Comparison of ENCODE assay signal across 1 cellular context in the genomic region with DNA sequence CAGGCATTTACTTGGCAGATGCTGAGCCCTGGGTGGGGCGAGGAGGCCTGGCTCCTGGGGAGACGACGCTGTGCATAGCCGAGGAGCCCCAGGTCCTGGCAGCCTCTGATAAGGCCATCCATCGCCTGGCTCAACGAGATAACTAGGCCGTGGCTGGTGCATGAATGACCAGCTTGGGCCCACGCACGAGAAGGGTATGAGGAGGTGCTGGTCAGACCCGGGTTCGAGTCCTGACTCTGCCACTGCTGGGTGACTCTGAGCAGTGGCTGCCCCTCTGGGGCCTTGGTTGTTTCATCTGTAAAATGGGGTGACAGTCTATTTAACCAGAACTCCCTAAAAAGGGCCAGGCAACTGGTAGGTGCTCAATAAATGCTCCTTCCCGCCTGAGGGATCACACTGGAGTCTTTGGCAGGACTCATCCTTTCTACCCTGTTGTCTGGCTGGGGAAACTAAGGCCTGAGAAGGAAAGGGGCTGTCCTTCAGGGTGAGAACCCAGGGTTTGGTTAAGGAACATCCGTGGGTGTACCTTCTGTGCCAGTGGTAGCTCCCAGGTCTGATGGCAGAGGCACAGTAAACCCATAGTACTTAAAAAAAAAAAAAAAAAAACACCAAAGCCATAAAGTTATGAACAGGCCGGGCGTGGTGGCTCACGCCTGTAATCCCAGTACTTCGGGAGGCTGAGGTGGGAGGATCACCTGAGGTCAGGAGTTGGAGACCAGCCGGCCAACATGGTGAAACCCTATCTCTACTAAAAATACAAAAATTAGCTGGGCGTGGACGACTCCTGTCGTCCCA.
TF ChIP-seq lines count a peak whose summit lies in the region.

No MANE protein-coding gene starts in this region.

TF ChIP-seq in K562, 482 proteins besides CTCF, POLR2A, EP300 and RAD21 (continued from another document and continues in another):
- TF ChIP-seq, protein P1, sequence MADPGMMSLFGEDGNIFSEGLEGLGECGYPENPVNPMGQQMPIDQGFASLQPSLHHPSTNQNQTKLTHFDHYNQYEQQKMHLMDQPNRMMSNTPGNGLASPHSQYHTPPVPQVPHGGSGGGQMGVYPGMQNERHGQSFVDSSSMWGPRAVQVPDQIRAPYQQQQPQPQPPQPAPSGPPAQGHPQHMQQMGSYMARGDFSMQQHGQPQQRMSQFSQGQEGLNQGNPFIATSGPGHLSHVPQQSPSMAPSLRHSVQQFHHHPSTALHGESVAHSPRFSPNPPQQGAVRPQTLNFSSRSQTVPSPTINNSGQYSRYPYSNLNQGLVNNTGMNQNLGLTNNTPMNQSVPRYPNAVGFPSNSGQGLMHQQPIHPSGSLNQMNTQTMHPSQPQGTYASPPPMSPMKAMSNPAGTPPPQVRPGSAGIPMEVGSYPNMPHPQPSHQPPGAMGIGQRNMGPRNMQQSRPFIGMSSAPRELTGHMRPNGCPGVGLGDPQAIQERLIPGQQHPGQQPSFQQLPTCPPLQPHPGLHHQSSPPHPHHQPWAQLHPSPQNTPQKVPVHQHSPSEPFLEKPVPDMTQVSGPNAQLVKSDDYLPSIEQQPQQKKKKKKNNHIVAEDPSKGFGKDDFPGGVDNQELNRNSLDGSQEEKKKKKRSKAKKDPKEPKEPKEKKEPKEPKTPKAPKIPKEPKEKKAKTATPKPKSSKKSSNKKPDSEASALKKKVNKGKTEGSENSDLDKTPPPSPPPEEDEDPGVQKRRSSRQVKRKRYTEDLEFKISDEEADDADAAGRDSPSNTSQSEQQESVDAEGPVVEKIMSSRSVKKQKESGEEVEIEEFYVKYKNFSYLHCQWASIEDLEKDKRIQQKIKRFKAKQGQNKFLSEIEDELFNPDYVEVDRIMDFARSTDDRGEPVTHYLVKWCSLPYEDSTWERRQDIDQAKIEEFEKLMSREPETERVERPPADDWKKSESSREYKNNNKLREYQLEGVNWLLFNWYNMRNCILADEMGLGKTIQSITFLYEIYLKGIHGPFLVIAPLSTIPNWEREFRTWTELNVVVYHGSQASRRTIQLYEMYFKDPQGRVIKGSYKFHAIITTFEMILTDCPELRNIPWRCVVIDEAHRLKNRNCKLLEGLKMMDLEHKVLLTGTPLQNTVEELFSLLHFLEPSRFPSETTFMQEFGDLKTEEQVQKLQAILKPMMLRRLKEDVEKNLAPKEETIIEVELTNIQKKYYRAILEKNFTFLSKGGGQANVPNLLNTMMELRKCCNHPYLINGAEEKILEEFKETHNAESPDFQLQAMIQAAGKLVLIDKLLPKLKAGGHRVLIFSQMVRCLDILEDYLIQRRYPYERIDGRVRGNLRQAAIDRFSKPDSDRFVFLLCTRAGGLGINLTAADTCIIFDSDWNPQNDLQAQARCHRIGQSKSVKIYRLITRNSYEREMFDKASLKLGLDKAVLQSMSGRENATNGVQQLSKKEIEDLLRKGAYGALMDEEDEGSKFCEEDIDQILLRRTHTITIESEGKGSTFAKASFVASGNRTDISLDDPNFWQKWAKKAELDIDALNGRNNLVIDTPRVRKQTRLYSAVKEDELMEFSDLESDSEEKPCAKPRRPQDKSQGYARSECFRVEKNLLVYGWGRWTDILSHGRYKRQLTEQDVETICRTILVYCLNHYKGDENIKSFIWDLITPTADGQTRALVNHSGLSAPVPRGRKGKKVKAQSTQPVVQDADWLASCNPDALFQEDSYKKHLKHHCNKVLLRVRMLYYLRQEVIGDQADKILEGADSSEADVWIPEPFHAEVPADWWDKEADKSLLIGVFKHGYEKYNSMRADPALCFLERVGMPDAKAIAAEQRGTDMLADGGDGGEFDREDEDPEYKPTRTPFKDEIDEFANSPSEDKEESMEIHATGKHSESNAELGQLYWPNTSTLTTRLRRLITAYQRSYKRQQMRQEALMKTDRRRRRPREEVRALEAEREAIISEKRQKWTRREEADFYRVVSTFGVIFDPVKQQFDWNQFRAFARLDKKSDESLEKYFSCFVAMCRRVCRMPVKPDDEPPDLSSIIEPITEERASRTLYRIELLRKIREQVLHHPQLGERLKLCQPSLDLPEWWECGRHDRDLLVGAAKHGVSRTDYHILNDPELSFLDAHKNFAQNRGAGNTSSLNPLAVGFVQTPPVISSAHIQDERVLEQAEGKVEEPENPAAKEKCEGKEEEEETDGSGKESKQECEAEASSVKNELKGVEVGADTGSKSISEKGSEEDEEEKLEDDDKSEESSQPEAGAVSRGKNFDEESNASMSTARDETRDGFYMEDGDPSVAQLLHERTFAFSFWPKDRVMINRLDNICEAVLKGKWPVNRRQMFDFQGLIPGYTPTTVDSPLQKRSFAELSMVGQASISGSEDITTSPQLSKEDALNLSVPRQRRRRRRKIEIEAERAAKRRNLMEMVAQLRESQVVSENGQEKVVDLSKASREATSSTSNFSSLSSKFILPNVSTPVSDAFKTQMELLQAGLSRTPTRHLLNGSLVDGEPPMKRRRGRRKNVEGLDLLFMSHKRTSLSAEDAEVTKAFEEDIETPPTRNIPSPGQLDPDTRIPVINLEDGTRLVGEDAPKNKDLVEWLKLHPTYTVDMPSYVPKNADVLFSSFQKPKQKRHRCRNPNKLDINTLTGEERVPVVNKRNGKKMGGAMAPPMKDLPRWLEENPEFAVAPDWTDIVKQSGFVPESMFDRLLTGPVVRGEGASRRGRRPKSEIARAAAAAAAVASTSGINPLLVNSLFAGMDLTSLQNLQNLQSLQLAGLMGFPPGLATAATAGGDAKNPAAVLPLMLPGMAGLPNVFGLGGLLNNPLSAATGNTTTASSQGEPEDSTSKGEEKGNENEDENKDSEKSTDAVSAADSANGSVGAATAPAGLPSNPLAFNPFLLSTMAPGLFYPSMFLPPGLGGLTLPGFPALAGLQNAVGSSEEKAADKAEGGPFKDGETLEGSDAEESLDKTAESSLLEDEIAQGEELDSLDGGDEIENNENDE (IDR thresholded peaks at IDR 0.05; ENCODE audit: low read depth, low read length), result no peak
- TF ChIP-seq ADNP (tag; IDR thresholded peaks at IDR 0.05) (peak; percentile 100), KAT2B (IDR thresholded peaks at IDR 0.05; ENCODE audit: low read depth, low read length) (no peak), CXXC5 (CRISPR knock-in tag; IDR thresholded peaks at IDR 0.05) (peak; percentile 76), ESRRA (IDR thresholded peaks at IDR 0.05; ENCODE audit: borderline replicate concordance, low read depth) (0 out of 2 replicates have a peak, but pooled peaks have one; percentile 32), ZNF583 (CRISPR knock-in tag; IDR thresholded peaks at IDR 0.05) (0 out of 2 replicates have a peak, but pooled peaks have one; percentile 47), BRD9 (IDR thresholded peaks at IDR 0.05; ENCODE audit: low read depth, partially characterized antibody) (peak; percentile 41), LARP7 (IDR thresholded peaks at IDR 0.05) (no peak), ZFP36 (IDR thresholded peaks at IDR 0.05; ENCODE audit: low read depth, low read length, partially characterized antibody) (peak; percentile 63), PURB (CRISPR knock-in tag; IDR thresholded peaks at IDR 0.05; ENCODE audit: low read depth) (no peak), GATAD2B (IDR thresholded peaks at IDR 0.05; ENCODE audit: borderline replicate concordance) (peak; percentile 82), KAT7 (CRISPR knock-in tag; IDR thresholded peaks at IDR 0.05; ENCODE audit: borderline replicate concordance) (no peak), KDM2B (CRISPR knock-in tag; IDR thresholded peaks at IDR 0.05) (no peak), SMARCA5 (IDR thresholded peaks at IDR 0.05) (peak; percentile 80)
- TF ChIP-seq, protein P2, sequence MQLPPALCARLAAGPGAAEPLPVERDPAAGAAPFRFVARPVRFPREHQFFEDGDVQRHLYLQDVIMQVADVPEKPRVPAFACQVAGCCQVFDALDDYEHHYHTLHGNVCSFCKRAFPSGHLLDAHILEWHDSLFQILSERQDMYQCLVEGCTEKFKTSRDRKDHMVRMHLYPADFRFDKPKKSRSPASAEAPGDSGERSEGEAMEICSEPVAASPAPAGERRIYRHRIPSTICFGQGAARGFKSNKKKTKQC (CRISPR knock-in tag; IDR thresholded peaks at IDR 0.05), result no peak
- TF ChIP-seq, protein P3, sequence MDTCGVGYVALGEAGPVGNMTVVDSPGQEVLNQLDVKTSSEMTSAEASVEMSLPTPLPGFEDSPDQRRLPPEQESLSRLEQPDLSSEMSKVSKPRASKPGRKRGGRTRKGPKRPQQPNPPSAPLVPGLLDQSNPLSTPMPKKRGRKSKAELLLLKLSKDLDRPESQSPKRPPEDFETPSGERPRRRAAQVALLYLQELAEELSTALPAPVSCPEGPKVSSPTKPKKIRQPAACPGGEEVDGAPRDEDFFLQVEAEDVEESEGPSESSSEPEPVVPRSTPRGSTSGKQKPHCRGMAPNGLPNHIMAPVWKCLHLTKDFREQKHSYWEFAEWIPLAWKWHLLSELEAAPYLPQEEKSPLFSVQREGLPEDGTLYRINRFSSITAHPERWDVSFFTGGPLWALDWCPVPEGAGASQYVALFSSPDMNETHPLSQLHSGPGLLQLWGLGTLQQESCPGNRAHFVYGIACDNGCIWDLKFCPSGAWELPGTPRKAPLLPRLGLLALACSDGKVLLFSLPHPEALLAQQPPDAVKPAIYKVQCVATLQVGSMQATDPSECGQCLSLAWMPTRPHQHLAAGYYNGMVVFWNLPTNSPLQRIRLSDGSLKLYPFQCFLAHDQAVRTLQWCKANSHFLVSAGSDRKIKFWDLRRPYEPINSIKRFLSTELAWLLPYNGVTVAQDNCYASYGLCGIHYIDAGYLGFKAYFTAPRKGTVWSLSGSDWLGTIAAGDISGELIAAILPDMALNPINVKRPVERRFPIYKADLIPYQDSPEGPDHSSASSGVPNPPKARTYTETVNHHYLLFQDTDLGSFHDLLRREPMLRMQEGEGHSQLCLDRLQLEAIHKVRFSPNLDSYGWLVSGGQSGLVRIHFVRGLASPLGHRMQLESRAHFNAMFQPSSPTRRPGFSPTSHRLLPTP (IDR thresholded peaks at IDR 0.05; ENCODE audit: borderline replicate concordance, extremely low read depth, insufficient read length), result peak; percentile 74
- TF ChIP-seq, protein P4, sequence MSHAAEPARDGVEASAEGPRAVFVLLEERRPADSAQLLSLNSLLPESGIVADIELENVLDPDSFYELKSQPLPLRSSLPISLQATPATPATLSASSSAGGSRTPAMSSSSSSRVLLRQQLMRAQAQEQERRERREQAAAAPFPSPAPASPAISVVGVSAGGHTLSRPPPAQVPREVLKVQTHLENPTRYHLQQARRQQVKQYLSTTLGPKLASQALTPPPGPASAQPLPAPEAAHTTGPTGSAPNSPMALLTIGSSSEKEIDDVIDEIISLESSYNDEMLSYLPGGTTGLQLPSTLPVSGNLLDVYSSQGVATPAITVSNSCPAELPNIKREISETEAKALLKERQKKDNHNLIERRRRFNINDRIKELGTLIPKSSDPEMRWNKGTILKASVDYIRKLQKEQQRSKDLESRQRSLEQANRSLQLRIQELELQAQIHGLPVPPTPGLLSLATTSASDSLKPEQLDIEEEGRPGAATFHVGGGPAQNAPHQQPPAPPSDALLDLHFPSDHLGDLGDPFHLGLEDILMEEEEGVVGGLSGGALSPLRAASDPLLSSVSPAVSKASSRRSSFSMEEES (CRISPR knock-in tag; IDR thresholded peaks at IDR 0.05), result no peak
- TF ChIP-seq, protein P5, sequence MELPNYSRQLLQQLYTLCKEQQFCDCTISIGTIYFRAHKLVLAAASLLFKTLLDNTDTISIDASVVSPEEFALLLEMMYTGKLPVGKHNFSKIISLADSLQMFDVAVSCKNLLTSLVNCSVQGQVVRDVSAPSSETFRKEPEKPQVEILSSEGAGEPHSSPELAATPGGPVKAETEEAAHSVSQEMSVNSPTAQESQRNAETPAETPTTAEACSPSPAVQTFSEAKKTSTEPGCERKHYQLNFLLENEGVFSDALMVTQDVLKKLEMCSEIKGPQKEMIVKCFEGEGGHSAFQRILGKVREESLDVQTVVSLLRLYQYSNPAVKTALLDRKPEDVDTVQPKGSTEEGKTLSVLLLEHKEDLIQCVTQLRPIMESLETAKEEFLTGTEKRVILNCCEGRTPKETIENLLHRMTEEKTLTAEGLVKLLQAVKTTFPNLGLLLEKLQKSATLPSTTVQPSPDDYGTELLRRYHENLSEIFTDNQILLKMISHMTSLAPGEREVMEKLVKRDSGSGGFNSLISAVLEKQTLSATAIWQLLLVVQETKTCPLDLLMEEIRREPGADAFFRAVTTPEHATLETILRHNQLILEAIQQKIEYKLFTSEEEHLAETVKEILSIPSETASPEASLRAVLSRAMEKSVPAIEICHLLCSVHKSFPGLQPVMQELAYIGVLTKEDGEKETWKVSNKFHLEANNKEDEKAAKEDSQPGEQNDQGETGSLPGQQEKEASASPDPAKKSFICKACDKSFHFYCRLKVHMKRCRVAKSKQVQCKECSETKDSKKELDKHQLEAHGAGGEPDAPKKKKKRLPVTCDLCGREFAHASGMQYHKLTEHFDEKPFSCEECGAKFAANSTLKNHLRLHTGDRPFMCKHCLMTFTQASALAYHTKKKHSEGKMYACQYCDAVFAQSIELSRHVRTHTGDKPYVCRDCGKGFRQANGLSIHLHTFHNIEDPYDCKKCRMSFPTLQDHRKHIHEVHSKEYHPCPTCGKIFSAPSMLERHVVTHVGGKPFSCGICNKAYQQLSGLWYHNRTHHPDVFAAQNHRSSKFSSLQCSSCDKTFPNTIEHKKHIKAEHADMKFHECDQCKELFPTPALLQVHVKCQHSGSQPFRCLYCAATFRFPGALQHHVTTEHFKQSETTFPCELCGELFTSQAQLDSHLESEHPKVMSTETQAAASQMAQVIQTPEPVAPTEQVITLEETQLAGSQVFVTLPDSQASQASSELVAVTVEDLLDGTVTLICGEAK (IDR thresholded peaks at IDR 0.05), result no peak
- TF ChIP-seq, protein P5 (CRISPR knock-in tag; IDR thresholded peaks at IDR 0.05), result no peak
- TF ChIP-seq, protein P6, sequence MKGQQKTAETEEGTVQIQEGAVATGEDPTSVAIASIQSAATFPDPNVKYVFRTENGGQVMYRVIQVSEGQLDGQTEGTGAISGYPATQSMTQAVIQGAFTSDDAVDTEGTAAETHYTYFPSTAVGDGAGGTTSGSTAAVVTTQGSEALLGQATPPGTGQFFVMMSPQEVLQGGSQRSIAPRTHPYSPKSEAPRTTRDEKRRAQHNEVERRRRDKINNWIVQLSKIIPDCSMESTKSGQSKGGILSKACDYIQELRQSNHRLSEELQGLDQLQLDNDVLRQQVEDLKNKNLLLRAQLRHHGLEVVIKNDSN (CRISPR knock-in tag; IDR thresholded peaks at IDR 0.05), result no peak
